13 cellular contexts compared by ENCODE assay signal in the genomic region with DNA sequence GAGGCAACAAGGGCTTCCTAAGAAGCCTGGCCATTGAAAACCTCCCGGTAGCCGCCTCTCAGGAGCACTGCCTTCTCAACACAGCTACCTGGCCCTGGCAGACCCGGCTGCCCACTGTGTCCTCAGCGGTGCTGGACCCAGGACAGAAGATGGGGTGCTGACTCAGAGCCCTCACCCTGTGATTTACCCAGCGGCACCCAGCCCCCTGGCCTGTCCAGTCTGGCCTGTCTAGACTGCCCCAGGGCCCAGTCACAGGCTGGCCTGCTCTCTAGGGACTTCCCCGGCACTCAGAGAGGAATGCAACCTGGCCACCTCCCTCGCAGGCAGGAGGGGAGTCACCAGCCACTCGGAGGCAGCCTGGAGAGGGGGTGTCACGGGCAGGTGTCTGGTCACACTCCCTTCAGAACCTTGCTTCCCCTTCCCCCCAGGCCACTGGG. TPM values are rescaled to one million over a fixed set of nuclear protein-coding genes. Genes with fewer than 3 reads are reported as not detected.
DNase-seq lines count a peak whose midpoint lies in the region; ATAC-seq and TF ChIP-seq lines count a peak whose summit lies in the region.
"Had no signal": no experiment of that assay in that cellular context is flagged by ENCODE, and none has a peak within 500 bp of the region (broad histone marks: within the 10 kb centered on the region; RNA-seq: fewer than 3 reads in every experiment).

No MANE protein-coding gene starts in this region.

- TF ChIP-seq POLR2A in spleen (IDR thresholded peaks at IDR 0.05): no peak

- H3K27me3 ChIP-seq in GM23338 (ENCODE audit: insufficient read depth) (no peaks in the 10 kb centered on the region), SJSA1 (replicated peaks) (no peaks in the 10 kb centered on the region), stomach smooth muscle (ENCODE audit: control insufficient read depth in 1 of 2, insufficient read depth in 2 of 2, low read length in 2 of 2) (no peaks in the 10 kb centered on the region), spleen (replicated peaks in 1 of 7) (no peaks in the 10 kb centered on the region)
- H3K27me3 ChIP-seq: stomach had no signal

- H3K27me3 Mint-ChIP-seq in GM23338 (ENCODE audit: insufficient read depth, low read depth, poor library complexity) (peaks cover 18% of the 10 kb centered on the region), glutamatergic neuron (ENCODE audit: unreplicated experiment) (peaks cover 3% of the 10 kb centered on the region)

- H3K36me3 Mint-ChIP-seq in GM23338 (ENCODE audit: low read depth) (no peaks in the 10 kb centered on the region), glutamatergic neuron (ENCODE audit: unreplicated experiment) (no peaks in the 10 kb centered on the region)

- WGBS in spleen, 5 donors: 82 to 93% (median 91%) methylated on average over 8 to 9 of the region's 9 CpGs

- peaks cover 13% of the 10 kb centered on the region; the same call in 1 of the 2 replicates for H3F3A ChIP-seq in GM23338 (replicated peaks; ENCODE audit: low read depth)

- H3K9me3 ChIP-seq in SJSA1 (replicated peaks) (no peaks in the 10 kb centered on the region), stomach smooth muscle (ENCODE audit: control insufficient read depth in 2 of 2, low read length in 2 of 2) (no peaks in the 10 kb centered on the region), spleen (no peaks in the 10 kb centered on the region)
- H3K9me3 ChIP-seq: stomach had no signal

- H3K27ac ChIP-seq in GM23338 (ENCODE audit: low read depth) (0 out of 2 replicates have a peak overlapping the region, but pooled peaks have one; percentile 89), SJSA1 (no peak overlapping the region), stomach smooth muscle (ENCODE audit: low read length) (peak overlapping the region; percentile 6), spleen (no peak overlapping the region)

- H3K4me1 Mint-ChIP-seq in GM23338 (peaks cover 56% of the 10 kb centered on the region), glutamatergic neuron (ENCODE audit: low read depth, unreplicated experiment) (peaks cover 18% of the 10 kb centered on the region)

- no peak overlapping the region for H2AFZ ChIP-seq in GM23338

- H3K4me2 ChIP-seq in GM23338: no peak overlapping the region

- no peak for TF ChIP-seq CTCF in GM23338 (conservative IDR thresholded peaks at IDR 0.05; ENCODE audit: low read depth in 2 of 2)
- no peak for TF ChIP-seq CTCF in spleen (IDR thresholded peaks at IDR 0.05 in 8 of 11, conservative IDR thresholded peaks at IDR 0.05 in 3 of 11)
- TF ChIP-seq CTCF in glutamatergic neuron (IDR thresholded peaks at IDR 0.05; ENCODE audit: partially characterized antibody, unreplicated experiment): no peak

- H3K4me1 ChIP-seq in GM23338 (ENCODE audit: insufficient read depth) (peaks cover 25% of the 10 kb centered on the region), SJSA1 (replicated peaks) (peaks cover 63% of the 10 kb centered on the region), stomach smooth muscle (ENCODE audit: control insufficient read depth, insufficient read depth, low read length) (peaks cover 85% of the 10 kb centered on the region), spleen (peaks cover 56 to 100% (median 80%) of the 10 kb centered on the region in 6 donors)

- H3K4me3 ChIP-seq in GM23338: no peak overlapping the region
- H3K4me3 ChIP-seq in SJSA1: no peak overlapping the region
- H3K4me3 ChIP-seq in stomach smooth muscle (ENCODE audit: low read length in 2 of 2): no peak overlapping the region
- H3K4me3 ChIP-seq in spleen: no peak overlapping the region
- H3K4me3 ChIP-seq: stomach had no signal

- DNase-seq in GM23338 (ENCODE audit: low spot score) (peak; percentile 49), SJSA1 (ENCODE audit: low read depth in 1 of 2, low spot score in 2 of 2) (peak; percentile 48 to 80), islet precursor cell (peak; percentile 99), spleen (no peak), glutamatergic neuron (no peak), left colon (no peak)
- DNase-seq in activated CD4-positive, alpha-beta T cell treated with anti-CD3 and anti-CD28 coated beads, Interleukin-2, amount 50 U/mL, for 4 hours: no peak
- DNase-seq: effector CD4-positive, alpha-beta T cell; head of caudate nucleus; midbrain; OCI-M1; stomach had no signal

- H3K79me2 ChIP-seq in GM23338 (replicated peaks; ENCODE audit: insufficient read depth): peaks cover 45% of the 10 kb centered on the region

- no peak overlapping the region for H3K9ac ChIP-seq in stomach smooth muscle (ENCODE audit: low read length in 2 of 2)

- H3K36me3 ChIP-seq in GM23338 (ENCODE audit: insufficient read depth): no peaks in the 10 kb centered on the region
- peaks cover 80% of the 10 kb centered on the region for H3K36me3 ChIP-seq in SJSA1
- peaks cover 0 to 3% of the 10 kb centered on the region in 2 donors for H3K36me3 ChIP-seq in stomach smooth muscle (ENCODE audit: control insufficient read depth in 2 of 2, insufficient read depth in 2 of 2, low read length in 2 of 2)
- peaks cover 0 to 41% (median 6%) of the 10 kb centered on the region in 6 donors for H3K36me3 ChIP-seq in spleen

- H3K27ac Mint-ChIP-seq in GM23338 (no peak overlapping the region; the same call in 1 of the 2 replicates), glutamatergic neuron (ENCODE audit: unreplicated experiment) (no peak overlapping the region)

- no peaks in the 10 kb centered on the region for H4K20me1 ChIP-seq in GM23338 (replicated peaks; ENCODE audit: insufficient read depth)

- H3K9me3 Mint-ChIP-seq in GM23338 (no peaks in the 10 kb centered on the region), glutamatergic neuron (ENCODE audit: unreplicated experiment) (no peaks in the 10 kb centered on the region)

- H3K9me2 ChIP-seq in GM23338 (ENCODE audit: insufficient read depth): no peaks in the 10 kb centered on the region

- ATAC-seq in GM23338: peak; percentile 4; the same call in 2 of the 3 replicates
- no peak for ATAC-seq in left colon

- intact Hi-C loops in spleen (cut with DNase I; ENCODE audit: low total_unique reads) (no loop called here), left colon (cut with DNase I, micrococcal nuclease) (no loop called here)

- H3K4me3 Mint-ChIP-seq in GM23338 (no peak overlapping the region), glutamatergic neuron (ENCODE audit: unreplicated experiment) (no peak overlapping the region)

TF ChIP-seq in GM23338, 12 proteins besides CTCF, POLR2A, EP300 and RAD21 (continues in another document):
- no peak for TF ChIP-seq EZH2phosphoT487 (IDR thresholded peaks at IDR 0.05; ENCODE audit: unreplicated experiment)
- TF ChIP-seq EZH2 (IDR thresholded peaks at IDR 0.05; ENCODE audit: low read depth, unreplicated experiment): no peak

RNA-seq across cellular contexts. Expression of gene PIEZO1, which starts 20.1 kb away (rescaled TPM):
- 56.2 and 70.1 TPM in 2 replicates for total RNA-seq in GM23338 (2014; rRNA removed; shearing (Covaris generic))
- 29.6 and 30.4 TPM in 2 replicates for polyA plus RNA-seq in GM23338 (2016; fragmentation: Nextera tagmentation; extraction: Ambion mirVana)
- 142 and 181 TPM in 2 replicates for total RNA-seq in SJSA1 (2014; rRNA removed; shearing (Covaris generic))
- total RNA-seq in spleen: 100 to 1,000 TPM; 154 to 249 (median 199) TPM
- polyA plus RNA-seq in spleen: 100 to 1,000 TPM; 145 to 385 (median 371) TPM
- 12.3 TPM for total RNA-seq in glutamatergic neuron (ENCODE audit: unreplicated experiment)
- total RNA-seq in left colon: 100 to 1,000 TPM; 118 to 146 TPM

RNA-seq across cellular contexts. Expression of gene CDT1, which starts 38.7 kb away (rescaled TPM):
- 114 and 187 TPM in 2 replicates for total RNA-seq in GM23338 (2014; rRNA removed; shearing (Covaris generic))
- polyA plus RNA-seq in GM23338 (2016; fragmentation: Nextera tagmentation; extraction: Ambion mirVana): 32.6 and 36.1 TPM in 2 replicates
- 36.7 and 45.7 TPM in 2 replicates for total RNA-seq in SJSA1 (2014; rRNA removed; shearing (Covaris generic))
- total RNA-seq in spleen: 10 to 100 TPM in 2 of 7 donors, 1 to 10 TPM in 5; 1.5 to 17.2 (median 5.3) TPM
- polyA plus RNA-seq in spleen: 1 to 10 TPM in 2 of 3 donors, under 1 TPM in 1; 1.00 to 3.9 (median 2.5) TPM
- total RNA-seq in glutamatergic neuron (ENCODE audit: unreplicated experiment): 5.6 TPM
- total RNA-seq in left colon: 10 to 100 TPM in 1 of 2 donors, 1 to 10 TPM in 1; 6.8 to 14.8 TPM

RNA-seq across cellular contexts. Expression of gene APRT, which starts 46.8 kb away (rescaled TPM):
- 250 and 258 TPM in 2 replicates for total RNA-seq in GM23338 (2014; rRNA removed; shearing (Covaris generic))
- polyA plus RNA-seq in GM23338 (2016; fragmentation: Nextera tagmentation; extraction: Ambion mirVana) (522 and 536 TPM in 2 replicates), spleen (100 to 1,000 TPM; 187 to 259 (median 225) TPM)
- total RNA-seq in SJSA1 (2014; rRNA removed; shearing (Covaris generic)): 90.6 and 138 TPM in 2 replicates
- total RNA-seq in spleen (100 to 1,000 TPM in 3 of 7 donors, 10 to 100 TPM in 4; 84.1 to 112 (median 96.8) TPM), glutamatergic neuron (ENCODE audit: unreplicated experiment) (54.4 TPM), left colon (100 to 1,000 TPM; 112 to 199 TPM)

RNA-seq across cellular contexts. Expression of gene CTU2, which starts 58.6 kb away (rescaled TPM):
- total RNA-seq in GM23338 (2014; rRNA removed; shearing (Covaris generic)): 15.4 and 22.3 TPM in 2 replicates
- polyA plus RNA-seq in GM23338 (2016; fragmentation: Nextera tagmentation; extraction: Ambion mirVana): 25.7 and 33.6 TPM in 2 replicates
- 17.9 and 20.4 TPM in 2 replicates for total RNA-seq in SJSA1 (2014; rRNA removed; shearing (Covaris generic))
- 10 to 100 TPM in 4 of 7 donors, 1 to 10 TPM in 3; 7.2 to 28.2 (median 11.7) TPM for total RNA-seq in spleen
- polyA plus RNA-seq in spleen: 10 to 100 TPM; 16.6 to 24.5 (median 16.8) TPM
- total RNA-seq in glutamatergic neuron (ENCODE audit: unreplicated experiment): 32.4 TPM
- total RNA-seq in left colon: 10 to 100 TPM in 1 of 2 donors, 1 to 10 TPM in 1; 9.8 to 15.0 TPM

RNA-seq across cellular contexts. Expression of gene RNF166, which starts 58.7 kb away (rescaled TPM):
- 39.6 and 43.4 TPM in 2 replicates for total RNA-seq in GM23338 (2014; rRNA removed; shearing (Covaris generic))
- polyA plus RNA-seq in GM23338 (2016; fragmentation: Nextera tagmentation; extraction: Ambion mirVana): 24.9 and 27.8 TPM in 2 replicates
- total RNA-seq in SJSA1 (2014; rRNA removed; shearing (Covaris generic)): 25.0 and 32.4 TPM in 2 replicates
- 100 to 1,000 TPM in 3 of 7 donors, 10 to 100 TPM in 4; 63.7 to 135 (median 99.1) TPM for total RNA-seq in spleen
- polyA plus RNA-seq in spleen: 100 to 1,000 TPM in 1 of 3 donors, 10 to 100 TPM in 2; 55.7 to 132 (median 75.1) TPM
- total RNA-seq in glutamatergic neuron (ENCODE audit: unreplicated experiment): 26.5 TPM
- 10 to 100 TPM; 11.4 to 12.0 TPM for total RNA-seq in left colon

Comparison
In these comparisons a context has a peak if more than half of its experiments do, and no peak if none do; other contexts are left out.
1. DNase-seq: peak in GM23338 (single experiment), SJSA1 (2 of 2) and islet precursor cell (single experiment); none in spleen (single experiment), glutamatergic neuron (single experiment), left colon (0 of 2) and activated CD4-positive, alpha-beta T cell treated with anti-CD3 and anti-CD28 coated beads, Interleukin-2, amount 50 U/mL, for 4 hours (0 of 2).
2. H3K27ac ChIP-seq: peak in GM23338 (single experiment) and stomach smooth muscle (single experiment); none in SJSA1 (single experiment) and spleen (0 of 8).